Comparison of ENCODE assay signal across 19 cellular contexts in the genomic region with DNA sequence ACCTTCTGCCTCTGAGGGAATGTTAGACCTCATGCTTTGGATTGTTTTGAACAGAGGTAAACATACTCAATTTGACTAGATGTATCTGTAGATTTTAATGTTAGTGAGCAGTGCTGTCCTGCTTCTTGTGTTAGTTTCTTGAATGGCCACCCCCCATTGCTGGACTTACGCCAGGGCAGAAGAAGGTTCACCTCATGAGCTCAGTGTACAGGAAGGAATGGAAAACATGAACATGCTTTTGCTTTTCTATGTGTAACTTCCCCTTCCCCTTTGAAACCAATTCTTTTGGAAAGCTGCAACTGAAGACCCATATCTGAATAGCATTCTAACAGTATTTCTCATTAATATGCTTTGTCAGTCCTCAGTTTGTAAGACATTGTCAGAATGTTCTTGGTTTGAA. TPM values are rescaled to one million over a fixed set of nuclear protein-coding genes. Genes with fewer than 3 reads are reported as not detected.
DNase-seq lines count a peak whose midpoint lies in the region.
"Had no signal": no experiment of that assay in that cellular context is flagged by ENCODE, and none has a peak within 500 bp of the region (broad histone marks: within the 10 kb centered on the region; RNA-seq: fewer than 3 reads in every experiment).

No MANE protein-coding gene starts in this region.

- no peak overlapping the region for H3K4me3 ChIP-seq in GM23248
- H3K4me3 ChIP-seq: colonic mucosa, heart left ventricle, PC-9, spleen, transverse colon had no signal

- H3K9me2 ChIP-seq in GM23248 (ENCODE audit: insufficient read depth) = no peaks in the 10 kb centered on the region

- H3K36me3 ChIP-seq in GM23248 (ENCODE audit: low read depth) = no peaks in the 10 kb centered on the region
- H3K36me3 ChIP-seq: colonic mucosa, heart left ventricle, spleen, transverse colon had no signal

- no peak overlapping the region for H3K27ac ChIP-seq in GM23248
- peak overlapping the region; percentile 1 for H3K27ac ChIP-seq in cingulate gyrus (ENCODE audit: low read depth, low read length)
- H3K27ac ChIP-seq: colonic mucosa, heart left ventricle, PC-9, spleen, transverse colon had no signal

- H3K4me1 ChIP-seq in GM23248 (ENCODE audit: insufficient read depth) = peaks cover 40% of the 10 kb centered on the region
- H3K4me1 ChIP-seq: colonic mucosa, transverse colon had no signal

- no peaks in the 10 kb centered on the region for H3K9me3 ChIP-seq in GM23248 (ENCODE audit: low read depth)
- H3K9me3 ChIP-seq: colonic mucosa, heart left ventricle, spleen, transverse colon had no signal

- WGBS in GM23248 (ENCODE audit: low coverage in 1 of 2, low lambda C conversion rate in 2 of 2, missing lambda C conversion rate in 2 of 2), 2 experiments = 100% methylated on average over 1 of the region's 1 CpG

- H3F3A ChIP-seq in GM23248 (ENCODE audit: insufficient read depth) = peaks cover 20% of the 10 kb centered on the region

- H3K9ac ChIP-seq in GM23248 = no peak overlapping the region

- DNase-seq in GM23248 = peak; percentile 29
- DNase-seq in SKM-1 (lab: John Stamatoyannopoulos, UW; ENCODE audit: unreplicated experiment) = peak; percentile 20
- DNase-seq in medulla oblongata (ENCODE audit: extremely low spot score) = peak; percentile 30
- no peak for DNase-seq in NCI-H1105 treated with DMSO at 0.1 percent for 48 hours (lab: John Stamatoyannopoulos, UW)
- DNase-seq in NCI-H2227 treated with DMSO at 0.1 percent for 48 hours (lab: John Stamatoyannopoulos, UW) = no peak
- DNase-seq in middle frontal gyrus (ENCODE audit: extremely low spot score, low spot score) = no peak
- no peak for DNase-seq in amniotic stem cell (lab: John Stamatoyannopoulos, UW)
- DNase-seq: activated CD8-positive, alpha-beta T cell treated with anti-CD3 and anti-CD28 coated beads, Interleukin-2, amount 10 ng/mL, durations not matched to agents 7 days and 5 days; activated naive CD8-positive, alpha-beta T cell treated with anti-CD3 and anti-CD28 coated beads, Interleukin-2, amount 50 U/mL, for 24 hours; activated T-cell treated with anti-CD3 and anti-CD28 coated beads, Interleukin-2, amount 50 U/mL, for 72 hours; colonic mucosa; NCI-H187; NCI-H510A treated with DMSO at 0.1 percent for 48 hours; PC-9; spleen; SW 1271; transverse colon had no signal

- H3K27me3 ChIP-seq in GM23248 (replicated peaks; ENCODE audit: insufficient read depth) = no peaks in the 10 kb centered on the region
- H3K27me3 ChIP-seq: colonic mucosa, heart left ventricle, spleen had no signal

- H2AFZ ChIP-seq in GM23248 = no peak overlapping the region
- H2AFZ ChIP-seq: PC-9 had no signal

- H3K4me2 ChIP-seq in GM23248 (ENCODE audit: unreplicated experiment) = peak overlapping the region; percentile 11
- H3K4me2 ChIP-seq: PC-9 had no signal

- in situ Hi-C loops in GM23248 (cut with MboI) = no loop called here

- H4K20me1 ChIP-seq in GM23248 (ENCODE audit: insufficient read depth) = no peaks in the 10 kb centered on the region

- peaks cover 94% of the 10 kb centered on the region for H3K79me2 ChIP-seq in GM23248 (ENCODE audit: insufficient read depth)

RNA-seq across cellular contexts. Expression of a gene that starts 32.3 kb away (rescaled TPM):
- 19.2 and 19.9 TPM in 2 replicates for total RNA-seq in GM23248 (2014; rRNA removed; shearing (Covaris generic))
- 13.5 and 14.7 TPM in 2 replicates for polyA plus RNA-seq in GM23248 (2016; fragmentation: Nextera tagmentation; extraction: Ambion mirVana)
- total RNA-seq: activated CD8-positive, alpha-beta T cell treated with anti-CD3 and anti-CD28 coated beads, Interleukin-2, amount 10 ng/mL, durations not matched to agents 7 days and 5 days had no signal

Comparison
In these comparisons a context has a peak if more than half of its experiments do, and no peak if none do; other contexts are left out.
1. DNase-seq: peak in GM23248 (single experiment), SKM-1 (single experiment) and medulla oblongata (single experiment); none in NCI-H1105 treated with DMSO at 0.1 percent for 48 hours (single experiment), NCI-H2227 treated with DMSO at 0.1 percent for 48 hours (single experiment), middle frontal gyrus (single experiment) and amniotic stem cell (single experiment).